Comparison of ENCODE assay signal across 14 cellular contexts in genomic region chr5:147046894-147047293, GRCh38.
DNase-seq lines count a peak whose midpoint lies in the region; ATAC-seq and TF ChIP-seq lines count a peak whose summit lies in the region.
"Had no signal": no experiment of that assay in that cellular context is flagged by ENCODE, and none has a peak within 500 bp of the region (broad histone marks: within the 10 kb centered on the region; RNA-seq: fewer than 3 reads in every experiment).

No MANE protein-coding gene starts in this region.

- H4K5ac ChIP-seq in mesendoderm (ENCODE audit: low read length), result no peak overlapping the region

- H3K4me3 Mint-ChIP-seq in GM23338, result no peak overlapping the region
- H3K4me3 Mint-ChIP-seq: CD4-positive, alpha-beta memory T cell had no signal

- TF ChIP-seq POLR2A in adrenal gland (IDR thresholded peaks at IDR 0.05), result no peak

- DNase-seq in GM23338 (ENCODE audit: low spot score), result no peak
- peak in 5 of 7 donors; percentile 25 to 60 (median 50) for DNase-seq in adrenal gland
- DNase-seq in mesendoderm, result no peak
- DNase-seq in NCI-H446 (lab: John Stamatoyannopoulos, UW), result no peak
- DNase-seq in NCI-H2107 treated with DMSO at 0.1 percent for 48 hours (lab: John Stamatoyannopoulos, UW; ENCODE audit: unreplicated experiment), result no peak
- DNase-seq: C1 segment of cervical spinal cord; Calu3; CD4-positive, alpha-beta memory T cell; COR-L47; DMS153; DND-41; H7; HCEC 1CT had no signal

- no peaks in the 10 kb centered on the region for H4K20me1 ChIP-seq in GM23338 (replicated peaks; ENCODE audit: insufficient read depth)

- H2BK5ac ChIP-seq in mesendoderm (ENCODE audit: low read length), result no peak overlapping the region

- H4K8ac ChIP-seq in mesendoderm (ENCODE audit: low read depth, low read length), result no peak overlapping the region

- no peaks in the 10 kb centered on the region for H3K4me1 ChIP-seq in GM23338 (ENCODE audit: insufficient read depth)
- peaks cover 13 to 19% of the 10 kb centered on the region in 2 donors for H3K4me1 ChIP-seq in adrenal gland (replicated peaks in 1 of 2)
- peaks cover 3% of the 10 kb centered on the region for H3K4me1 ChIP-seq in mesendoderm (ENCODE audit: control insufficient read depth, low read depth, low read length)

- H3K27me3 ChIP-seq in GM23338 (ENCODE audit: insufficient read depth) (no peaks in the 10 kb centered on the region), adrenal gland (no peaks in the 10 kb centered on the region), mesendoderm (ENCODE audit: insufficient read depth, low read length, poor library complexity) (no peaks in the 10 kb centered on the region)

- H3K4me2 ChIP-seq in GM23338 (no peak overlapping the region), mesendoderm (ENCODE audit: low read length) (no peak overlapping the region)

- H3K23ac ChIP-seq in mesendoderm (ENCODE audit: low read length), result no peak overlapping the region

- no peaks in the 10 kb centered on the region for H3K79me2 ChIP-seq in GM23338 (replicated peaks; ENCODE audit: insufficient read depth)
- H3K79me2 ChIP-seq in mesendoderm (ENCODE audit: control insufficient read depth, insufficient read depth, low read length), result no peaks in the 10 kb centered on the region

- intact Hi-C loops in adrenal gland (cut with DNase I), result no loop called here

- no peak overlapping the region for H3K4ac ChIP-seq in mesendoderm (ENCODE audit: low read depth, low read length)

- no peaks in the 10 kb centered on the region for H3F3A ChIP-seq in GM23338 (replicated peaks; ENCODE audit: low read depth)

- no peaks in the 10 kb centered on the region for H3K9me3 Mint-ChIP-seq in GM23338
- H3K9me3 Mint-ChIP-seq: CD4-positive, alpha-beta memory T cell had no signal

- H3K4me3 ChIP-seq in GM23338, result no peak overlapping the region
- H3K4me3 ChIP-seq in adrenal gland, result no peak overlapping the region
- H3K4me3 ChIP-seq in mesendoderm (ENCODE audit: low read length), result no peak overlapping the region

- H2BK120ac ChIP-seq in mesendoderm (ENCODE audit: low read depth, low read length), result no peak overlapping the region

- H3K9ac ChIP-seq in mesendoderm (ENCODE audit: low read length), result no peak overlapping the region

- H3K79me1 ChIP-seq in mesendoderm (ENCODE audit: low read length), result no peaks in the 10 kb centered on the region

- no peak overlapping the region for H3K27ac ChIP-seq in GM23338 (ENCODE audit: low read depth)
- H3K27ac ChIP-seq in adrenal gland, result peak overlapping the region in 2 of 5 donors; percentile 39 to 44
- no peak overlapping the region for H3K27ac ChIP-seq in mesendoderm (ENCODE audit: low read depth, low read length)

- H3K36me3 ChIP-seq in GM23338 (ENCODE audit: insufficient read depth) (no peaks in the 10 kb centered on the region), adrenal gland (replicated peaks in 1 of 2) (no peaks in the 10 kb centered on the region), mesendoderm (ENCODE audit: control insufficient read depth, insufficient read depth, low read length) (no peaks in the 10 kb centered on the region)

- H3K9me2 ChIP-seq in GM23338 (ENCODE audit: insufficient read depth), result no peaks in the 10 kb centered on the region

- H3K36me3 Mint-ChIP-seq in GM23338 (ENCODE audit: low read depth), result no peaks in the 10 kb centered on the region
- H3K36me3 Mint-ChIP-seq: CD4-positive, alpha-beta memory T cell had no signal

- no peak overlapping the region for H3K56ac ChIP-seq in mesendoderm (ENCODE audit: low read length)

- no peak for TF ChIP-seq CTCF in GM23338 (conservative IDR thresholded peaks at IDR 0.05; ENCODE audit: low read depth in 2 of 2)
- no peak for TF ChIP-seq CTCF in adrenal gland (IDR thresholded peaks at IDR 0.05)

- H3K27ac Mint-ChIP-seq in GM23338, result no peak overlapping the region
- H3K27ac Mint-ChIP-seq: CD4-positive, alpha-beta memory T cell had no signal

- no peak overlapping the region for H2AK5ac ChIP-seq in mesendoderm (ENCODE audit: low read length)

- ATAC-seq in GM23338, result no peak
- ATAC-seq in HG03196 (IDR thresholded peaks at IDR 0.05; ENCODE audit: unreplicated experiment), result no peak

- no peaks in the 10 kb centered on the region for H3K9me3 ChIP-seq in adrenal gland (replicated peaks in 1 of 3)

- H3K27me3 Mint-ChIP-seq in GM23338 (ENCODE audit: insufficient read depth, low read depth, poor library complexity), result peaks cover 4% of the 10 kb centered on the region

- H2BK15ac ChIP-seq in mesendoderm (replicated peaks; ENCODE audit: low read depth), result no peak overlapping the region

- H2AFZ ChIP-seq in GM23338, result peak overlapping the region; percentile 15

- peak overlapping the region; percentile 28 for H3K18ac ChIP-seq in mesendoderm (ENCODE audit: low read length)

- H3K4me1 Mint-ChIP-seq in GM23338, result peaks cover 7% of the 10 kb centered on the region; the same call in 2 of the 3 replicates
- H3K4me1 Mint-ChIP-seq: CD4-positive, alpha-beta memory T cell had no signal

TF ChIP-seq in GM23338, 12 proteins besides CTCF, POLR2A, EP300 and RAD21 (continues in another document):
- no peak for TF ChIP-seq STAT1 (IDR thresholded peaks at IDR 0.05; ENCODE audit: unreplicated experiment)
- TF ChIP-seq ZNF462 (CRISPR knock-in tag; IDR thresholded peaks at IDR 0.05), result no peak
- TF ChIP-seq POLR2AphosphoS5 (IDR thresholded peaks at IDR 0.05; ENCODE audit: low read depth), result no peak
- TF ChIP-seq ZNF331 (CRISPR knock-in tag; IDR thresholded peaks at IDR 0.05; ENCODE audit: low read depth), result no peak
- no peak for TF ChIP-seq ETS1 (IDR thresholded peaks at IDR 0.05)
- no peak for TF ChIP-seq JUNB (IDR thresholded peaks at IDR 0.05; ENCODE audit: unreplicated experiment)
- TF ChIP-seq EZH2 (IDR thresholded peaks at IDR 0.05; ENCODE audit: low read depth, unreplicated experiment), result no peak

Comparison
In these comparisons a context has a peak if more than half of its experiments do, and no peak if none do; other contexts are left out.
1. DNase-seq: peak in adrenal gland (5 of 7); none in GM23338 (single experiment), mesendoderm (single experiment), NCI-H446 (0 of 2) and NCI-H2107 treated with DMSO at 0.1 percent for 48 hours (single experiment).